9 cellular contexts compared by ENCODE assay signal in genomic region chr6:56808871-56809359, GRCh38.
DNase-seq lines count a peak whose midpoint lies in the region; ATAC-seq and TF ChIP-seq lines count a peak whose summit lies in the region.
"Had no signal": no experiment of that assay in that cellular context is flagged by ENCODE, and none has a peak within 500 bp of the region (broad histone marks: within the 10 kb centered on the region; RNA-seq: fewer than 3 reads in every experiment).

No MANE protein-coding gene starts in this region.

- no peak for TF ChIP-seq POLR2A in uterus (IDR thresholded peaks at IDR 0.05)

- no peaks in the 10 kb centered on the region for H3K36me3 ChIP-seq in HUES48 (ENCODE audit: control insufficient read depth, insufficient read depth, low read length)
- H3K36me3 ChIP-seq in mesodermal cell (ENCODE audit: control insufficient read depth, insufficient read depth, low read length): no peaks in the 10 kb centered on the region
- H3K36me3 ChIP-seq in uterus: no peaks in the 10 kb centered on the region

- no peak for TF ChIP-seq CTCF in uterus (IDR thresholded peaks at IDR 0.05)

- H3K9me3 ChIP-seq in HUES48 (ENCODE audit: control insufficient read depth, insufficient read depth, low read length) (no peaks in the 10 kb centered on the region), mesodermal cell (ENCODE audit: control insufficient read depth, low read length) (no peaks in the 10 kb centered on the region), uterus (no peaks in the 10 kb centered on the region), T-helper 17 cell (ENCODE audit: control insufficient read depth, low read length, poor library complexity, severe bottlenecking) (no peaks in the 10 kb centered on the region)

- H3K4me3 Mint-ChIP-seq in T-helper 17 cell: no peak overlapping the region

- no peaks in the 10 kb centered on the region for H3K36me3 Mint-ChIP-seq in T-helper 17 cell (ENCODE audit: low read depth)

- H3K27me3 ChIP-seq in HUES48 (ENCODE audit: control insufficient read depth, insufficient read depth, low read length) (no peaks in the 10 kb centered on the region), uterus (no peaks in the 10 kb centered on the region)

- no peak overlapping the region for H3K4me3 ChIP-seq in HUES48 (ENCODE audit: low read depth, low read length)
- H3K4me3 ChIP-seq in mesodermal cell (ENCODE audit: extremely low read depth, insufficient read depth, low read length, poor library complexity, severe bottlenecking): no peak overlapping the region
- no peak overlapping the region for H3K4me3 ChIP-seq in uterus

- H3K27ac Mint-ChIP-seq in T-helper 17 cell: no peak overlapping the region

- H3K27me3 Mint-ChIP-seq in T-helper 17 cell: no peaks in the 10 kb centered on the region

- peaks cover 2% of the 10 kb centered on the region for H3K4me1 Mint-ChIP-seq in T-helper 17 cell

- peak; percentile 89 for DNase-seq in EH (ENCODE audit: low read depth)
- DNase-seq in amniotic epithelial cell (ENCODE audit: low read depth): peak; percentile 80
- DNase-seq in AML-193 (lab: John Stamatoyannopoulos, UW): no peak
- no peak for DNase-seq in uterus
- no peak for DNase-seq in T-helper 17 cell
- no peak for DNase-seq in stimulated activated CD4-positive, alpha-beta T cell treated with anti-CD3 and anti-CD28 coated beads, Interleukin-2, amount 100 ng/mL, for 48 hours
- DNase-seq: T-helper 9 cell had no signal

- no peak overlapping the region for H3K9ac ChIP-seq in HUES48 (ENCODE audit: low read depth, low read length)

- H3K4me1 ChIP-seq in HUES48 (ENCODE audit: control insufficient read depth, insufficient read depth, low read length) (peaks cover 43% of the 10 kb centered on the region), mesodermal cell (ENCODE audit: control insufficient read depth, insufficient read depth, low read length, poor library complexity, severe bottlenecking) (peaks cover 20% of the 10 kb centered on the region), uterus (no peaks in the 10 kb centered on the region)

- peak overlapping the region; percentile 13 for H3K27ac ChIP-seq in HUES48 (ENCODE audit: low read depth, low read length)
- peak overlapping the region; percentile 80 for H3K27ac ChIP-seq in mesodermal cell (ENCODE audit: low read depth, low read length, severe bottlenecking)
- H3K27ac ChIP-seq in uterus: no peak overlapping the region

- ATAC-seq in T-helper 17 cell: no peak

- intact Hi-C loops in uterus (cut with DNase I; ENCODE audit: low total_unique reads): no loop called here

- 80 to 100% methylated on average over 1 to 2 of the region's 3 CpGs for WGBS in mesodermal cell (ENCODE audit: insufficient coverage in 2 of 2), 2 experiments

Comparison
In these comparisons a context has a peak if more than half of its experiments do, and no peak if none do; other contexts are left out.
1. DNase-seq: peak in EH (single experiment) and amniotic epithelial cell (single experiment); none in AML-193 (0 of 2), uterus (0 of 2), T-helper 17 cell (0 of 3) and stimulated activated CD4-positive, alpha-beta T cell treated with anti-CD3 and anti-CD28 coated beads, Interleukin-2, amount 100 ng/mL, for 48 hours (0 of 2).
2. H3K27ac ChIP-seq: peak in HUES48 (single experiment) and mesodermal cell (single experiment); none in uterus (0 of 2).